In genomic region chr6:43427406-43428111, GRCh38 we compare ENCODE assay signal across 1 cellular context.
TF ChIP-seq lines count a peak whose summit lies in the region.

Gene ABCC10 (plus strand): TSS chr6:43427541. CDS start chr6:43427979, 438 bp downstream.

TF ChIP-seq in HepG2, 621 proteins besides CTCF, POLR2A, EP300 and RAD21 (continued from another document and continues in another):
- TF ChIP-seq NRL (CRISPR knock-in tag; IDR thresholded peaks at IDR 0.05; ENCODE audit: borderline replicate concordance) = peak; percentile 79; the same call in 1 of the 2 replicates
- TF ChIP-seq MIXL1 (CRISPR knock-in tag; IDR thresholded peaks at IDR 0.05) = peak; percentile 11; the same call in 1 of the 2 replicates
- TF ChIP-seq MED1 (CRISPR knock-in tag; IDR thresholded peaks at IDR 0.05) = peak; percentile 57
- TF ChIP-seq HNRNPL (IDR thresholded peaks at IDR 0.05; ENCODE audit: low read depth, low read length) = peak; percentile 90; the same call in 1 of the 2 replicates
- TF ChIP-seq ZNF75D (CRISPR knock-in tag; IDR thresholded peaks at IDR 0.05; ENCODE audit: borderline replicate concordance) = no peak
- no peak for TF ChIP-seq ZNF224 (CRISPR knock-in tag; IDR thresholded peaks at IDR 0.05)
- TF ChIP-seq ZNF143 (CRISPR knock-in tag; IDR thresholded peaks at IDR 0.05) = peak; percentile 60; the same call in 1 of the 2 replicates
- TF ChIP-seq ZNF768 (CRISPR knock-in tag; IDR thresholded peaks at IDR 0.05) = peak; percentile 77
- peak; percentile 94 for TF ChIP-seq ZNF510 (CRISPR knock-in tag; IDR thresholded peaks at IDR 0.05; ENCODE audit: low read depth)
- TF ChIP-seq PHF8 (CRISPR knock-in tag; IDR thresholded peaks at IDR 0.05) = peak; percentile 94
- TF ChIP-seq ZNF230 (CRISPR knock-in tag; IDR thresholded peaks at IDR 0.05) = peak; percentile 94
- 0 out of 2 replicates have a peak, but pooled peaks have one; percentile 66 for TF ChIP-seq RCOR2 (CRISPR knock-in tag; IDR thresholded peaks at IDR 0.05)
- no peak for TF ChIP-seq REL (CRISPR knock-in tag; conservative IDR thresholded peaks at IDR 0.05)
- TF ChIP-seq ZNF460 (CRISPR knock-in tag; IDR thresholded peaks at IDR 0.05; ENCODE audit: borderline replicate concordance) = no peak
- TF ChIP-seq, protein P1, sequence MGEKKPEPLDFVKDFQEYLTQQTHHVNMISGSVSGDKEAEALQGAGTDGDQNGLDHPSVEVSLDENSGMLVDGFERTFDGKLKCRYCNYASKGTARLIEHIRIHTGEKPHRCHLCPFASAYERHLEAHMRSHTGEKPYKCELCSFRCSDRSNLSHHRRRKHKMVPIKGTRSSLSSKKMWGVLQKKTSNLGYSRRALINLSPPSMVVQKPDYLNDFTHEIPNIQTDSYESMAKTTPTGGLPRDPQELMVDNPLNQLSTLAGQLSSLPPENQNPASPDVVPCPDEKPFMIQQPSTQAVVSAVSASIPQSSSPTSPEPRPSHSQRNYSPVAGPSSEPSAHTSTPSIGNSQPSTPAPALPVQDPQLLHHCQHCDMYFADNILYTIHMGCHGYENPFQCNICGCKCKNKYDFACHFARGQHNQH (CRISPR knock-in tag; IDR thresholded peaks at IDR 0.05) = peak; percentile 37
- TF ChIP-seq NCOA5 (CRISPR knock-in tag; IDR thresholded peaks at IDR 0.05) = no peak
- TF ChIP-seq SOX5 (CRISPR knock-in tag; IDR thresholded peaks at IDR 0.05; ENCODE audit: borderline replicate concordance) = peak; percentile 18; the same call in 1 of the 2 replicates
- TF ChIP-seq RFX1 (IDR thresholded peaks at IDR 0.05) = no peak
- peak; percentile 96 for TF ChIP-seq CHD2 (IDR thresholded peaks at IDR 0.05; ENCODE audit: low read depth, low read length)
- TF ChIP-seq, protein P2, sequence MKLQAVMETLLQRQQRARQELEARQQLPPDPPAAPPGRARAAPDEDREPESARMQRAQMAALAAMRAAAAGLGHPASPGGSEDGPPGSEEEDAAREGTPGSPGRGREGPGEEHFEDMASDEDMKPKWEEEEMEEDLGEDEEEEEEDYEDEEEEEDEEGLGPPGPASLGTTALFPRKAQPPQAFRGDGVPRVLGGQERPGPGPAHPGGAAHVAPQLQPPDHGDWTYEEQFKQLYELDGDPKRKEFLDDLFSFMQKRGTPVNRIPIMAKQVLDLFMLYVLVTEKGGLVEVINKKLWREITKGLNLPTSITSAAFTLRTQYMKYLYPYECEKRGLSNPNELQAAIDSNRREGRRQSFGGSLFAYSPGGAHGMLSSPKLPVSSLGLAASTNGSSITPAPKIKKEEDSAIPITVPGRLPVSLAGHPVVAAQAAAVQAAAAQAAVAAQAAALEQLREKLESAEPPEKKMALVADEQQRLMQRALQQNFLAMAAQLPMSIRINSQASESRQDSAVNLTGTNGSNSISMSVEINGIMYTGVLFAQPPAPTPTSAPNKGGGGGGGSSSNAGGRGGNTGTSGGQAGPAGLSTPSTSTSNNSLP (IDR thresholded peaks at IDR 0.05; ENCODE audit: low read depth, low read length) = no peak
- 0 out of 2 replicates have a peak, but pooled peaks have one; percentile 64 for TF ChIP-seq ZBTB49 (CRISPR knock-in tag; IDR thresholded peaks at IDR 0.05; ENCODE audit: borderline replicate concordance)
- TF ChIP-seq ZNF746 (CRISPR knock-in tag; IDR thresholded peaks at IDR 0.05) = no peak; the same call in 1 of the 2 replicates
- TF ChIP-seq RXRA (CRISPR knock-in tag; IDR thresholded peaks at IDR 0.05) = peak; percentile 40; the same call in 1 of the 2 replicates
- TF ChIP-seq ZNF235 (CRISPR knock-in tag; IDR thresholded peaks at IDR 0.05; ENCODE audit: borderline replicate concordance) = peak; percentile 91; the same call in 1 of the 2 replicates
- 0 out of 2 replicates have a peak, but pooled peaks have one; percentile 57 for TF ChIP-seq U2AF2 (IDR thresholded peaks at IDR 0.05; ENCODE audit: low read depth, low read length)
- TF ChIP-seq ZUFSP (CRISPR knock-in tag; IDR thresholded peaks at IDR 0.05; ENCODE audit: borderline replicate concordance) = no peak
- peak; percentile 86; the same call in 1 of the 2 replicates for TF ChIP-seq SATB2 (CRISPR knock-in tag; IDR thresholded peaks at IDR 0.05)
- peak; percentile 75 for TF ChIP-seq THAP11 (CRISPR knock-in tag; IDR thresholded peaks at IDR 0.05)
- no peak; the same call in 1 of the 2 replicates for TF ChIP-seq ZNF101 (CRISPR knock-in tag; IDR thresholded peaks at IDR 0.05; ENCODE audit: borderline replicate concordance, low read depth)
- no peak; the same call in 1 of the 2 replicates for TF ChIP-seq ONECUT2 (CRISPR knock-in tag; IDR thresholded peaks at IDR 0.05)
- TF ChIP-seq SOX13 (IDR thresholded peaks at IDR 0.05) = no peak
- no peak for TF ChIP-seq SOX13 (CRISPR knock-in tag; conservative IDR thresholded peaks at IDR 0.05 in 1 of 2, IDR thresholded peaks at IDR 0.05 in 1 of 2)
- TF ChIP-seq, protein P3, sequence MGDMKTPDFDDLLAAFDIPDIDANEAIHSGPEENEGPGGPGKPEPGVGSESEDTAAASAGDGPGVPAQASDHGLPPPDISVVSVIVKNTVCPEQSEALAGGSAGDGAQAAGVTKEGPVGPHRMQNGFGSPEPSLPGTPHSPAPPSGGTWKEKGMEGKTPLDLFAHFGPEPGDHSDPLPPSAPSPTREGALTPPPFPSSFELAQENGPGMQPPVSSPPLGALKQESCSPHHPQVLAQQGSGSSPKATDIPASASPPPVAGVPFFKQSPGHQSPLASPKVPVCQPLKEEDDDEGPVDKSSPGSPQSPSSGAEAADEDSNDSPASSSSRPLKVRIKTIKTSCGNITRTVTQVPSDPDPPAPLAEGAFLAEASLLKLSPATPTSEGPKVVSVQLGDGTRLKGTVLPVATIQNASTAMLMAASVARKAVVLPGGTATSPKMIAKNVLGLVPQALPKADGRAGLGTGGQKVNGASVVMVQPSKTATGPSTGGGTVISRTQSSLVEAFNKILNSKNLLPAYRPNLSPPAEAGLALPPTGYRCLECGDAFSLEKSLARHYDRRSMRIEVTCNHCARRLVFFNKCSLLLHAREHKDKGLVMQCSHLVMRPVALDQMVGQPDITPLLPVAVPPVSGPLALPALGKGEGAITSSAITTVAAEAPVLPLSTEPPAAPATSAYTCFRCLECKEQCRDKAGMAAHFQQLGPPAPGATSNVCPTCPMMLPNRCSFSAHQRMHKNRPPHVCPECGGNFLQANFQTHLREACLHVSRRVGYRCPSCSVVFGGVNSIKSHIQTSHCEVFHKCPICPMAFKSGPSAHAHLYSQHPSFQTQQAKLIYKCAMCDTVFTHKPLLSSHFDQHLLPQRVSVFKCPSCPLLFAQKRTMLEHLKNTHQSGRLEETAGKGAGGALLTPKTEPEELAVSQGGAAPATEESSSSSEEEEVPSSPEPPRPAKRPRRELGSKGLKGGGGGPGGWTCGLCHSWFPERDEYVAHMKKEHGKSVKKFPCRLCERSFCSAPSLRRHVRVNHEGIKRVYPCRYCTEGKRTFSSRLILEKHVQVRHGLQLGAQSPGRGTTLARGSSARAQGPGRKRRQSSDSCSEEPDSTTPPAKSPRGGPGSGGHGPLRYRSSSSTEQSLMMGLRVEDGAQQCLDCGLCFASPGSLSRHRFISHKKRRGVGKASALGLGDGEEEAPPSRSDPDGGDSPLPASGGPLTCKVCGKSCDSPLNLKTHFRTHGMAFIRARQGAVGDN (CRISPR knock-in tag; IDR thresholded peaks at IDR 0.05) = peak; percentile 95
- TF ChIP-seq MAFK (conservative IDR thresholded peaks at IDR 0.05 in 1 of 2, IDR thresholded peaks at IDR 0.05 in 1 of 2; ENCODE audit: low read length in 2 of 2) = no peak
- peak; percentile 86 for TF ChIP-seq ZNF232 (CRISPR knock-in tag; IDR thresholded peaks at IDR 0.05; ENCODE audit: borderline replicate concordance)
- TF ChIP-seq JARID2 (CRISPR knock-in tag; IDR thresholded peaks at IDR 0.05; ENCODE audit: insufficient replicate concordance) = no peak
- 0 out of 2 replicates have a peak, but pooled peaks have one; percentile 24 for TF ChIP-seq FIP1L1 (IDR thresholded peaks at IDR 0.05; ENCODE audit: borderline replicate concordance, insufficient read depth, low read depth, low read length)
- peak; percentile 17; the same call in 1 of the 2 replicates for TF ChIP-seq ZNF891 (CRISPR knock-in tag; IDR thresholded peaks at IDR 0.05)
- TF ChIP-seq, protein P4, sequence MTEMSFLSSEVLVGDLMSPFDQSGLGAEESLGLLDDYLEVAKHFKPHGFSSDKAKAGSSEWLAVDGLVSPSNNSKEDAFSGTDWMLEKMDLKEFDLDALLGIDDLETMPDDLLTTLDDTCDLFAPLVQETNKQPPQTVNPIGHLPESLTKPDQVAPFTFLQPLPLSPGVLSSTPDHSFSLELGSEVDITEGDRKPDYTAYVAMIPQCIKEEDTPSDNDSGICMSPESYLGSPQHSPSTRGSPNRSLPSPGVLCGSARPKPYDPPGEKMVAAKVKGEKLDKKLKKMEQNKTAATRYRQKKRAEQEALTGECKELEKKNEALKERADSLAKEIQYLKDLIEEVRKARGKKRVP (CRISPR knock-in tag; IDR thresholded peaks at IDR 0.05) = peak in 1 of 2 experiments; percentile 12; a peak in 1 of 4 replicates
- no peak for TF ChIP-seq BHLHE40 (IDR thresholded peaks at IDR 0.05; ENCODE audit: low read length)
- TF ChIP-seq, protein P5, sequence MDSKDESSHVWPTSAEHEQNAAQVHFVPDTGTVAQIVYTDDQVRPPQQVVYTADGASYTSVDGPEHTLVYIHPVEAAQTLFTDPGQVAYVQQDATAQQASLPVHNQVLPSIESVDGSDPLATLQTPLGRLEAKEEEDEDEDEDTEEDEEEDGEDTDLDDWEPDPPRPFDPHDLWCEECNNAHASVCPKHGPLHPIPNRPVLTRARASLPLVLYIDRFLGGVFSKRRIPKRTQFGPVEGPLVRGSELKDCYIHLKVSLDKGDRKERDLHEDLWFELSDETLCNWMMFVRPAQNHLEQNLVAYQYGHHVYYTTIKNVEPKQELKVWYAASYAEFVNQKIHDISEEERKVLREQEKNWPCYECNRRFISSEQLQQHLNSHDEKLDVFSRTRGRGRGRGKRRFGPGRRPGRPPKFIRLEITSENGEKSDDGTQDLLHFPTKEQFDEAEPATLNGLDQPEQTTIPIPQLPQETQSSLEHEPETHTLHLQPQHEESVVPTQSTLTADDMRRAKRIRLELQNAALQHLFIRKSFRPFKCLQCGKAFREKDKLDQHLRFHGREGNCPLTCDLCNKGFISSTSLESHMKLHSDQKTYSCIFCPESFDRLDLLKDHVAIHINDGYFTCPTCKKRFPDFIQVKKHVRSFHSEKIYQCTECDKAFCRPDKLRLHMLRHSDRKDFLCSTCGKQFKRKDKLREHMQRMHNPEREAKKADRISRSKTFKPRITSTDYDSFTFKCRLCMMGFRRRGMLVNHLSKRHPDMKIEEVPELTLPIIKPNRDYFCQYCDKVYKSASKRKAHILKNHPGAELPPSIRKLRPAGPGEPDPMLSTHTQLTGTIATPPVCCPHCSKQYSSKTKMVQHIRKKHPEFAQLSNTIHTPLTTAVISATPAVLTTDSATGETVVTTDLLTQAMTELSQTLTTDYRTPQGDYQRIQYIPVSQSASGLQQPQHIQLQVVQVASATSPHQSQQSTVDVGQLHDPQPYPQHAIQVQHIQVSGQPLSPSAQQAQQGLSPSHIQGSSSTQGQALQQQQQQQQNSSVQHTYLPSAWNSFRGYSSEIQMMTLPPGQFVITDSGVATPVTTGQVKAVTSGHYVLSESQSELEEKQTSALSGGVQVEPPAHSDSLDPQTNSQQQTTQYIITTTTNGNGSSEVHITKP (CRISPR knock-in tag; IDR thresholded peaks at IDR 0.05; ENCODE audit: low read depth) = peak; percentile 80; the same call in 1 of the 2 replicates
- TF ChIP-seq, protein P6, sequence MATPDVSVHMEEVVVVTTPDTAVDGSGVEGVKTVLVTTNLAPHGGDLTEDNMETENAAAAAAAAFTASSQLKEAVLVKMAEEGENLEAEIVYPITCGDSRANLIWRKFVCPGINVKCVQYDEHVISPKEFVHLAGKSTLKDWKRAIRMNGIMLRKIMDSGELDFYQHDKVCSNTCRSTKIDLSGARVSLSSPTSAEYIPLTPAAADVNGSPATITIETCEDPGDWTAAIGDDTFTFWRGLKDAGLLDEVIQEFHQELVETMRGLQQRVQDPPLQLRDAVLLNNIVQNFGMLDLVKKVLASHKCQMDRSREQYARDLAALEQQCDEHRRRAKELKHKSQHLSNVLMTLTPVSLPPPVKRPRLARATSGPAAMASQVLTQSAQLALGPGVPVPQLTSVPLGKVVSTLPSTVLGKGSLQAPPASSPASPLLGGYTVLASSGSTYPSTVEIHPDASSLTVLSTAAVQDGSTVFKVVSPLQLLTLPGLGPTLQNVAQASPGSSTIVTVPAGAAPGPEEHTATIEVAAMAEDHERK (CRISPR knock-in tag; IDR thresholded peaks at IDR 0.05; ENCODE audit: low read depth) = peak; percentile 72
